In the genomic region with DNA sequence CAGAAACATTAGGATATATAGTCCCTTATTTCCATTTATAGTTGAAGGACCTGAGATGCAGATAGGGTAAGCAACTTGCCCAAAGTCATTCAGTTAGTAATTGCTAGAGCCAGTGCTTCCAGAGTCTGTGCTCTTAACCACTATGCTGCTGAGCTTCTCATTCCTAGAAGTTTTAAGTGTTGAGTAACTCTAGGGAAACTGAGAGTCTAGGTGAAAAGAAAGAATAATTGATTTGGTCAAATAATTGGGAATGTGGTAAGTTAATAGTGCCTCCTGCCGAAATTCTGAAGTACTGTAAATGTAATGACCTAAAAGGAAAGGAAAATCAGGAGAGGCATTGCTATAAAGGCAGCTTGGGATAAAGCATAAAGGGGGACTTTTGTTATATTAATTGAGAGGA, we compare ENCODE assay signal across 18 cellular contexts. TPM values are rescaled to one million over a fixed set of nuclear protein-coding genes. Genes with fewer than 3 reads are reported as not detected.
DNase-seq lines count a peak whose midpoint lies in the region; ATAC-seq and TF ChIP-seq lines count a peak whose summit lies in the region.
"Had no signal": no experiment of that assay in that cellular context is flagged by ENCODE, and none has a peak within 500 bp of the region (broad histone marks: within the 10 kb centered on the region; RNA-seq: fewer than 3 reads in every experiment).

No MANE protein-coding gene starts in this region.

- H3K36me3 ChIP-seq in SK-N-SH (replicated peaks in 1 of 2; ENCODE audit: control insufficient read depth in 1 of 2, insufficient read depth in 2 of 2, low read length in 1 of 2) (peaks cover 44 to 64% of the 10 kb centered on the region in 2 experiments), endodermal cell (ENCODE audit: control insufficient read depth, insufficient read depth, low read length) (no peaks in the 10 kb centered on the region), gastroesophageal sphincter (peaks cover 2 to 85% of the 10 kb centered on the region in 2 donors)

- no peak overlapping the region for H2AFZ ChIP-seq in SK-N-SH (ENCODE audit: low read depth)

- H3K4me1 Mint-ChIP-seq in endodermal cell (no peaks in the 10 kb centered on the region), osteocyte (ENCODE audit: unreplicated experiment) (peaks cover 6% of the 10 kb centered on the region)

- POLR2A ChIA-PET in SK-N-SH (lab: Yijun Ruan, JAX): interaction anchor here (1.5 kb wide), 1 partner anchor 14 kb away, joined by 3 read pairs; the partner anchor contains the start of gene PYROXD1

- H3K27ac Mint-ChIP-seq in endodermal cell (no peak overlapping the region), osteocyte (ENCODE audit: unreplicated experiment) (no peak overlapping the region)
- H3K27ac Mint-ChIP-seq: activated CD4-positive, alpha-beta T cell treated with anti-CD3 and anti-CD28 coated beads, Interleukin-2, amount 10 ng/mL, durations not matched to agents 7 days and 5 days; activated naive CD4-positive, alpha-beta T cell treated with anti-CD3 and anti-CD28 coated beads for 36 hours had no signal

- H3K4me1 ChIP-seq in SK-N-SH (ENCODE audit: control insufficient read depth in 1 of 2, insufficient read depth in 2 of 2, low read depth in 1 of 2, low read length in 1 of 2): peaks cover 0 to 5% of the 10 kb centered on the region in 2 experiments; a peak in 1 of 4 replicates
- no peaks in the 10 kb centered on the region for H3K4me1 ChIP-seq in endodermal cell (ENCODE audit: control insufficient read depth, insufficient read depth, low read length)
- no peaks in the 10 kb centered on the region for H3K4me1 ChIP-seq in gastroesophageal sphincter
- H3K4me1 ChIP-seq: heart right ventricle, suprapubic skin had no signal

- no peaks in the 10 kb centered on the region for H4K20me1 ChIP-seq in SK-N-SH (ENCODE audit: insufficient read depth)

- H3K4me2 ChIP-seq in SK-N-SH: no peak overlapping the region

- no peaks in the 10 kb centered on the region for H3K79me2 ChIP-seq in SK-N-SH (ENCODE audit: insufficient read depth)

- H3K27me3 ChIP-seq in SK-N-SH (ENCODE audit: insufficient read depth): no peaks in the 10 kb centered on the region
- no peaks in the 10 kb centered on the region for H3K27me3 ChIP-seq in endodermal cell (ENCODE audit: control insufficient read depth, insufficient read depth, low read length, poor library complexity, severe bottlenecking)
- no peaks in the 10 kb centered on the region for H3K27me3 ChIP-seq in gastroesophageal sphincter
- H3K27me3 ChIP-seq: dorsolateral prefrontal cortex, heart right ventricle, suprapubic skin had no signal

- H3K4me3 Mint-ChIP-seq in endodermal cell (no peak overlapping the region), osteocyte (ENCODE audit: unreplicated experiment) (no peak overlapping the region)
- H3K4me3 Mint-ChIP-seq: activated CD4-positive, alpha-beta T cell treated with anti-CD3 and anti-CD28 coated beads, Interleukin-2, amount 10 ng/mL, durations not matched to agents 7 days and 5 days; activated naive CD4-positive, alpha-beta T cell treated with anti-CD3 and anti-CD28 coated beads for 36 hours had no signal

- TF ChIP-seq RAD21 in SK-N-SH (IDR thresholded peaks at IDR 0.05; ENCODE audit: low read length): no peak

- TF ChIP-seq EP300 in SK-N-SH (IDR thresholded peaks at IDR 0.05; ENCODE audit: borderline replicate concordance in 1 of 2, low read depth in 1 of 2, low read length in 1 of 2) (no peak), gastroesophageal sphincter (IDR thresholded peaks at IDR 0.05) (no peak)

- H3K4me3 ChIP-seq in SK-N-SH (ENCODE audit: low read depth in 2 of 2, low read length in 1 of 2) (no peak overlapping the region), endodermal cell (ENCODE audit: low read length) (no peak overlapping the region), gastroesophageal sphincter (no peak overlapping the region)
- H3K4me3 ChIP-seq: dorsolateral prefrontal cortex, heart right ventricle, suprapubic skin had no signal

- no peak for DNase-seq in SK-N-SH
- DNase-seq in M059J (ENCODE audit: low read depth): peak; percentile 24
- DNase-seq in endodermal cell: no peak
- no peak for DNase-seq in osteocyte (ENCODE audit: extremely low spot score, unreplicated experiment)
- DNase-seq in left colon: no peak
- DNase-seq: activated CD4-positive, alpha-beta T cell treated with anti-CD3 and anti-CD28 coated beads, Interleukin-2, amount 10 ng/mL, durations not matched to agents 7 days and 5 days; activated naive CD4-positive, alpha-beta T cell treated with anti-CD3 and anti-CD28 coated beads for 36 hours; dorsolateral prefrontal cortex; GDM1; heart right ventricle; midbrain; NCI-H146; NCI-H82; right cardiac atrium had no signal

- 28% methylated on average over 1 of the region's 1 CpG for WGBS in SK-N-SH (ENCODE audit: low lambda C conversion rate)
- 57 to 75% methylated on average over 1 of the region's 1 CpG for WGBS in endodermal cell (ENCODE audit: insufficient coverage in 1 of 2, insufficient read length in 1 of 2), 2 experiments
- WGBS in gastroesophageal sphincter (ENCODE audit: low coverage in 1 of 2), 2 donors: 0 to 50% methylated on average over 1 of the region's 1 CpG

- H3K9me3 Mint-ChIP-seq in endodermal cell (no peaks in the 10 kb centered on the region), osteocyte (ENCODE audit: unreplicated experiment) (no peaks in the 10 kb centered on the region)
- H3K9me3 Mint-ChIP-seq: activated CD4-positive, alpha-beta T cell treated with anti-CD3 and anti-CD28 coated beads, Interleukin-2, amount 10 ng/mL, durations not matched to agents 7 days and 5 days; activated naive CD4-positive, alpha-beta T cell treated with anti-CD3 and anti-CD28 coated beads for 36 hours had no signal

- TF ChIP-seq POLR2A in gastroesophageal sphincter (IDR thresholded peaks at IDR 0.05): no peak

- peak; percentile 43 for TF ChIP-seq CTCF in SK-N-SH (IDR thresholded peaks at IDR 0.05)
- TF ChIP-seq CTCF in endodermal cell (conservative IDR thresholded peaks at IDR 0.05): peak; percentile 86
- peak; percentile 32 for TF ChIP-seq CTCF in osteocyte (IDR thresholded peaks at IDR 0.05)
- no peak for TF ChIP-seq CTCF in gastroesophageal sphincter (IDR thresholded peaks at IDR 0.05)

- peaks cover 3% of the 10 kb centered on the region for H3F3A ChIP-seq in SK-N-SH (replicated peaks; ENCODE audit: insufficient read depth)

- ATAC-seq in SK-N-SH treated with all-trans-retinoic acid at 6 μM for 48 hours (no peak), GM21619 (IDR thresholded peaks at IDR 0.05; ENCODE audit: unreplicated experiment) (no peak), gastroesophageal sphincter (no peak), left colon (no peak)
- ATAC-seq: heart right ventricle, right cardiac atrium had no signal

- H3K36me3 Mint-ChIP-seq in endodermal cell (ENCODE audit: low read depth) (peaks cover 9% of the 10 kb centered on the region), osteocyte (ENCODE audit: unreplicated experiment) (peaks cover 28% of the 10 kb centered on the region)

- no peaks in the 10 kb centered on the region for H3K9me3 ChIP-seq in SK-N-SH
- H3K9me3 ChIP-seq in endodermal cell (ENCODE audit: control insufficient read depth, low read length): no peaks in the 10 kb centered on the region
- no peaks in the 10 kb centered on the region for H3K9me3 ChIP-seq in gastroesophageal sphincter
- H3K9me3 ChIP-seq: heart right ventricle, suprapubic skin had no signal

- no peaks in the 10 kb centered on the region for H3K9me2 ChIP-seq in SK-N-SH

- H3K9ac ChIP-seq in SK-N-SH (no peak overlapping the region), endodermal cell (ENCODE audit: extremely low read depth, low read length, poor library complexity, severe bottlenecking) (no peak overlapping the region)

- H3K27me3 Mint-ChIP-seq in endodermal cell (ENCODE audit: insufficient read depth): no peaks in the 10 kb centered on the region
- H3K27me3 Mint-ChIP-seq in osteocyte (ENCODE audit: unreplicated experiment): no peaks in the 10 kb centered on the region
- H3K27me3 Mint-ChIP-seq: activated CD4-positive, alpha-beta T cell treated with anti-CD3 and anti-CD28 coated beads, Interleukin-2, amount 10 ng/mL, durations not matched to agents 7 days and 5 days had no signal

- intact Hi-C loops in left colon (cut with DNase I, micrococcal nuclease): no loop called here

- no peak overlapping the region for H3K27ac ChIP-seq in SK-N-SH (ENCODE audit: low read depth in 2 of 2, low read length in 1 of 2)
- H3K27ac ChIP-seq in endodermal cell (ENCODE audit: low read depth, low read length): no peak overlapping the region
- H3K27ac ChIP-seq in gastroesophageal sphincter: no peak overlapping the region
- H3K27ac ChIP-seq: heart right ventricle, suprapubic skin had no signal

- CTCF ChIA-PET in SK-N-SH (lab: Yijun Ruan, JAX): interaction anchor here (0.8 to 0.9 kb wide), 2 partner anchors 154 to 199 kb away, joined by 3 read pairs; no protein-coding TSS in a partner anchor

TF ChIP-seq in SK-N-SH treated with all-trans-retinoic acid at 6 μM for 48 hours, 23 proteins besides CTCF, POLR2A, EP300 and RAD21 (continues in another document):
- TF ChIP-seq RARB (CRISPR knock-in tag; IDR thresholded peaks at IDR 0.05) (no peak), ZNF8 (CRISPR knock-in tag; IDR thresholded peaks at IDR 0.05) (no peak)

RNA-seq across cellular contexts. Expression of gene PYROXD1, which starts 14.1 kb away (rescaled TPM):
- 5.0 and 6.9 TPM in 2 replicates for polyA plus RNA-seq in SK-N-SH (2012; rRNA removed)
- polyA plus RNA-seq in SK-N-SH (2012; cell fraction: cytosol; rRNA removed): 5.1 and 5.7 TPM in 2 replicates
- 5.8 and 13.6 TPM in 2 replicates for polyA plus RNA-seq in SK-N-SH (2012; cell fraction: nucleus; rRNA removed)
- total RNA-seq in M059J (2014; rRNA removed; shearing (Covaris generic)): 0.94 and 2.3 TPM in 2 replicates
- total RNA-seq in endodermal cell: 1 to 10 TPM; 3.8 to 8.1 TPM
- polyA plus RNA-seq in endodermal cell (2013, experiment 1 of 2): 7.5 TPM
- 9.7 TPM for polyA plus RNA-seq in endodermal cell (2013, experiment 2 of 2)
- total RNA-seq in osteocyte: 15.3 and 16.9 TPM in 2 replicates
- total RNA-seq in gastroesophageal sphincter: 10 to 100 TPM; 17.9 to 22.1 (median 20.1) TPM
- total RNA-seq in left colon: 10 to 100 TPM; 36.7 to 46.2 TPM

RNA-seq across cellular contexts. Expression of gene RECQL, which starts 49.9 kb away (rescaled TPM):
- polyA plus RNA-seq in SK-N-SH (2012; rRNA removed): 14.6 and 17.0 TPM in 2 replicates
- polyA plus RNA-seq in SK-N-SH (2012; cell fraction: cytosol; rRNA removed): 20.8 and 26.5 TPM in 2 replicates
- 9.0 and 18.3 TPM in 2 replicates for polyA plus RNA-seq in SK-N-SH (2012; cell fraction: nucleus; rRNA removed)
- 71.3 and 92.2 TPM in 2 replicates for total RNA-seq in M059J (2014; rRNA removed; shearing (Covaris generic))
- 10 to 100 TPM; 39.8 to 66.5 TPM for total RNA-seq in endodermal cell
- polyA plus RNA-seq in endodermal cell (2013, experiment 1 of 2): 34.4 TPM
- 33.5 TPM for polyA plus RNA-seq in endodermal cell (2013, experiment 2 of 2)
- total RNA-seq in osteocyte: 40.7 and 43.4 TPM in 2 replicates
- 10 to 100 TPM; 44.6 to 75.0 (median 58.2) TPM for total RNA-seq in gastroesophageal sphincter
- total RNA-seq in left colon: 10 to 100 TPM; 11.5 to 11.7 TPM

RNA-seq across cellular contexts. Expression of gene GOLT1B, which starts 50.1 kb away (rescaled TPM):
- polyA plus RNA-seq in SK-N-SH (2012; rRNA removed): 7.9 and 10.6 TPM in 2 replicates
- 15.2 and 22.0 TPM in 2 replicates for polyA plus RNA-seq in SK-N-SH (2012; cell fraction: cytosol; rRNA removed)
- polyA plus RNA-seq in SK-N-SH (2012; cell fraction: nucleus; rRNA removed): 8.8 and 17.3 TPM in 2 replicates
- 95.9 and 121 TPM in 2 replicates for total RNA-seq in M059J (2014; rRNA removed; shearing (Covaris generic))
- 10 to 100 TPM; 38.2 to 67.2 TPM for total RNA-seq in endodermal cell
- polyA plus RNA-seq in endodermal cell (2013, experiment 1 of 2): 44.9 TPM
- polyA plus RNA-seq in endodermal cell (2013, experiment 2 of 2): 46.1 TPM
- 56.9 and 65.4 TPM in 2 replicates for total RNA-seq in osteocyte
- 10 to 100 TPM; 16.9 to 24.4 (median 20.9) TPM for total RNA-seq in gastroesophageal sphincter
- total RNA-seq in left colon: 10 to 100 TPM; 18.6 to 23.3 TPM

Comparison
In these comparisons a context has a peak if more than half of its experiments do, and no peak if none do; other contexts are left out.
1. CTCF ChIP-seq: peak in SK-N-SH (single experiment), endodermal cell (single experiment) and osteocyte (single experiment); none in gastroesophageal sphincter (0 of 4).